ENCODE assay signal across 1 cellular context in genomic region chr2:169069818-169070217, GRCh38.
TF ChIP-seq lines count a peak whose summit lies in the region.

No MANE protein-coding gene starts in this region.

TF ChIP-seq in endothelial cell of umbilical vein, 7 proteins besides CTCF, POLR2A, EP300 and RAD21:
- no peak for TF ChIP-seq POLR2AphosphoS5 (IDR thresholded peaks at IDR 0.05; ENCODE audit: insufficient read depth, low read depth, low read length)
- no peak for TF ChIP-seq MYC (IDR thresholded peaks at IDR 0.05; ENCODE audit: low read depth, low read length)
- no peak for TF ChIP-seq MAX (IDR thresholded peaks at IDR 0.05; ENCODE audit: insufficient read depth, insufficient read length)
- no peak for TF ChIP-seq FOS (IDR thresholded peaks at IDR 0.05; ENCODE audit: borderline replicate concordance, insufficient read depth, low read length)
- no peak for TF ChIP-seq JUN (IDR thresholded peaks at IDR 0.05; ENCODE audit: borderline replicate concordance, insufficient read depth, insufficient read length, low read depth)
- no peak for TF ChIP-seq EZH2 (IDR thresholded peaks at IDR 0.05; ENCODE audit: borderline replicate concordance, low read depth, low read length, severe bottlenecking)
- no peak for TF ChIP-seq GATA2 (IDR thresholded peaks at IDR 0.05; ENCODE audit: insufficient read depth, insufficient read length, low read depth, low read length)
